20 cellular contexts compared by ENCODE assay signal in genomic region chr12:79895041-79895440, GRCh38.
"Had no signal": no experiment of that assay in that cellular context is flagged by ENCODE, and none has a peak within 500 bp of the region (broad histone marks: within the 10 kb centered on the region; RNA-seq: fewer than 3 reads in every experiment).

No MANE protein-coding gene starts in this region.

- DNase-seq: activated CD4-positive, alpha-beta T cell treated with anti-CD3 and anti-CD28 coated beads for 1 hour; activated CD4-positive, alpha-beta T cell treated with anti-CD3 and anti-CD28 coated beads, Interleukin-2, amount 50 U/mL, for 4 hours; activated effector memory CD4-positive, alpha-beta T cell treated with anti-CD3 and anti-CD28 coated beads, Interleukin-2, amount 50 U/mL, for 16 hours; activated T-cell treated with anti-CD3 and anti-CD28 coated beads, Interleukin-2, amount 50 U/mL, for 72 hours; adrenal gland; left ventricle myocardium superior; mucosa of descending colon; naive B cell; ovary; right lobe of liver; spleen; stimulated activated CD4-positive, alpha-beta T cell treated with anti-CD3 and anti-CD28 coated beads, Interleukin-4, amount 100 ng/mL, for 4 hours; SW 1271; T-helper 2 cell; WERI-Rb-1 had no signal

- H3K27me3 Mint-ChIP-seq: activated naive CD4-positive, alpha-beta T cell treated with anti-CD3 and anti-CD28 coated beads, Interleukin-2, amount 50 U/mL, for 24 hours; memory B cell; naive B cell; stimulated activated memory B cell treated with anti-CD40 and anti-IgM and Interleukin-4, amounts not matched to agents 10 μg/mL and 1 μg/mL and 100 μg/mL, for 72 hours had no signal

- H3K27ac Mint-ChIP-seq: activated naive CD4-positive, alpha-beta T cell treated with anti-CD3 and anti-CD28 coated beads, Interleukin-2, amount 50 U/mL, for 24 hours; memory B cell; neural progenitor cell had no signal

- H3K9me3 Mint-ChIP-seq: activated naive CD4-positive, alpha-beta T cell treated with anti-CD3 and anti-CD28 coated beads, Interleukin-2, amount 50 U/mL, for 24 hours; activated T-cell treated with anti-CD3 and anti-CD28 coated beads, Interleukin-2, amount 50 U/mL, for 72 hours; naive B cell had no signal

- H3K9ac ChIP-seq: neural progenitor cell had no signal

- H3K4me3 ChIP-seq: adrenal gland, cardiac muscle cell, mucosa of descending colon, neural progenitor cell, ovary, right lobe of liver, spleen had no signal

- ATAC-seq: activated T-cell treated with anti-CD3 and anti-CD28 coated beads, Interleukin-2, amount 50 U/mL, for 72 hours; left ventricle myocardium superior; mucosa of descending colon; right lobe of liver; stimulated activated memory B cell treated with anti-CD40 and anti-IgM and Interleukin-4, amounts not matched to agents 10 μg/mL and 1 μg/mL and 100 μg/mL, for 72 hours had no signal

- H3K27me3 ChIP-seq: adrenal gland, cardiac muscle cell, neural progenitor cell, ovary, right lobe of liver, spleen had no signal

- H3K9me3 ChIP-seq: adrenal gland, mucosa of descending colon, ovary, right lobe of liver, spleen had no signal

- H3K4me1 Mint-ChIP-seq: neural progenitor cell had no signal

- H2AFZ ChIP-seq: neural progenitor cell had no signal

- H3K27ac ChIP-seq: adrenal gland, neural progenitor cell, ovary, right lobe of liver, WERI-Rb-1 had no signal

- H3K4me2 ChIP-seq: neural progenitor cell had no signal

- H3K36me3 ChIP-seq: adrenal gland, cardiac muscle cell, neural progenitor cell, ovary, right lobe of liver, spleen, WERI-Rb-1 had no signal

- H3K4me3 Mint-ChIP-seq: activated naive CD4-positive, alpha-beta T cell treated with anti-CD3 and anti-CD28 coated beads, Interleukin-2, amount 50 U/mL, for 24 hours; activated T-cell treated with anti-CD3 and anti-CD28 coated beads, Interleukin-2, amount 50 U/mL, for 72 hours; memory B cell; naive B cell; neural progenitor cell; stimulated activated memory B cell treated with anti-CD40 and anti-IgM and Interleukin-4, amounts not matched to agents 10 μg/mL and 1 μg/mL and 100 μg/mL, for 72 hours had no signal
